Comparison of ENCODE assay signal across 16 cellular contexts in the genomic region with DNA sequence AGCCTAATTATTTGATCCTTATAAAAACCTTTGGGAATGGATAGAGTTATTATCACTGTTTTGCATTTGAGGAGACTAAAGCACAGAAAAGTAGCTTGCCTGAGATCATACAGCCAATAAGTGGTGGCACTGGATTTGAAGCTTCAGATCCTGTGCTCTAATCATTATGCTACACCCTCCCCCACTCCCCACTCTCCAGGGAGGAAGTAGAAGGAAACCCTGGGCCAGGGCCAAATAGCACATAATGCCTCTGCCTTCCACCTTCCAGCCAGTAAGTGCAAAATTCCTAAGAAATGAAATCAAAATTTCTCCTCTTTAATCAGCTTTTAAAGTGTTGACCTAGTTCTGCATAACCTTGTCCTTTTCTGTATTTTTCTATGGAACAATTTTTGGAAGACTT.
DNase-seq lines count a peak whose midpoint lies in the region; ATAC-seq and TF ChIP-seq lines count a peak whose summit lies in the region.
"Had no signal": no experiment of that assay in that cellular context is flagged by ENCODE, and none has a peak within 500 bp of the region (broad histone marks: within the 10 kb centered on the region; RNA-seq: fewer than 3 reads in every experiment).

No MANE protein-coding gene starts in this region.

- ATAC-seq in HG03439 (IDR thresholded peaks at IDR 0.05; ENCODE audit: unreplicated experiment), result no peak
- no peak for ATAC-seq in GM18511 (IDR thresholded peaks at IDR 0.05; ENCODE audit: unreplicated experiment)
- ATAC-seq: activated naive CD4-positive, alpha-beta T cell treated with anti-CD3 and anti-CD28 coated beads, Interleukin-2, amount 50 U/mL, for 72 hours had no signal

- H3K27me3 Mint-ChIP-seq in osteocyte (ENCODE audit: unreplicated experiment), result no peaks in the 10 kb centered on the region
- H3K27me3 Mint-ChIP-seq in neural progenitor cell (ENCODE audit: insufficient read depth, low read depth), result peaks cover 3% of the 10 kb centered on the region
- H3K27me3 Mint-ChIP-seq: naive B cell had no signal

- H3K27me3 ChIP-seq in neural progenitor cell, result no peaks in the 10 kb centered on the region
- H3K27me3 ChIP-seq: colonic mucosa, SJCRH30 had no signal

- H3K36me3 ChIP-seq in neural progenitor cell, result no peaks in the 10 kb centered on the region
- H3K36me3 ChIP-seq: colonic mucosa, SJCRH30, thoracic aorta had no signal

- peaks cover 11% of the 10 kb centered on the region for H3K4me1 ChIP-seq in neural progenitor cell
- H3K4me1 ChIP-seq: colonic mucosa, SJCRH30 had no signal

- no peaks in the 10 kb centered on the region for H3K79me2 ChIP-seq in neural progenitor cell (ENCODE audit: low read depth)

- H3K9ac ChIP-seq in neural progenitor cell, result no peak overlapping the region

- H2AFZ ChIP-seq in neural progenitor cell (replicated peaks), result no peak overlapping the region

- no peaks in the 10 kb centered on the region for H3K9me3 ChIP-seq in neural progenitor cell (ENCODE audit: low read depth)
- H3K9me3 ChIP-seq: colonic mucosa, SJCRH30, thoracic aorta had no signal

- H3K27ac ChIP-seq in neural progenitor cell, result no peak overlapping the region
- H3K27ac ChIP-seq: colonic mucosa, SJCRH30, thoracic aorta had no signal

- H3K9me3 Mint-ChIP-seq in osteocyte (ENCODE audit: unreplicated experiment), result no peaks in the 10 kb centered on the region
- peaks cover 2% of the 10 kb centered on the region for H3K9me3 Mint-ChIP-seq in neural progenitor cell
- H3K9me3 Mint-ChIP-seq: activated naive CD4-positive, alpha-beta T cell treated with anti-CD3 and anti-CD28 coated beads, Interleukin-2, amount 50 U/mL, for 72 hours; naive B cell had no signal

- TF ChIP-seq CTCF in fibroblast of mammary gland (conservative IDR thresholded peaks at IDR 0.05; ENCODE audit: control insufficient read depth, insufficient read depth, low read depth, low read length) (no peak), osteocyte (IDR thresholded peaks at IDR 0.05) (no peak), neural progenitor cell (IDR thresholded peaks at IDR 0.05) (no peak)

- H4K20me1 ChIP-seq in neural progenitor cell (ENCODE audit: low read depth), result peaks cover 30% of the 10 kb centered on the region

- no peak overlapping the region for H3K4me3 Mint-ChIP-seq in osteocyte (ENCODE audit: unreplicated experiment)
- no peak overlapping the region for H3K4me3 Mint-ChIP-seq in neural progenitor cell
- H3K4me3 Mint-ChIP-seq: naive B cell had no signal

- DNase-seq in DMS153 (lab: John Stamatoyannopoulos, UW), result peak; percentile 31
- DNase-seq in NCI-H2029 (lab: John Stamatoyannopoulos, UW), result peak; percentile 70
- peak; percentile 25 for DNase-seq in fibroblast of mammary gland (ENCODE audit: low read depth)
- DNase-seq in osteocyte (ENCODE audit: extremely low spot score, unreplicated experiment), result no peak
- DNase-seq in neural progenitor cell (ENCODE audit: low spot score), result no peak
- DNase-seq in ACHN, result no peak
- DNase-seq: activated CD8-positive, alpha-beta memory T cell treated with anti-CD3 and anti-CD28 coated beads, Interleukin-2, amount 50 U/mL, for 4 hours; colonic mucosa; MV-4-11; naive B cell; NCI-H748 treated with DMSO at 0.1 percent for 48 hours; SJCRH30 had no signal

- in situ Hi-C loops in ACHN (cut with HindIII; ENCODE audit: low pct_ligation_motif_present, low pct_unique_long_range_greater_than_20kb, low sequenced_read_pairs), result no loop called here

- H3K4me1 Mint-ChIP-seq in osteocyte (ENCODE audit: unreplicated experiment) (peaks cover 17% of the 10 kb centered on the region), neural progenitor cell (peaks cover 3% of the 10 kb centered on the region)

- H3F3A ChIP-seq in neural progenitor cell (ENCODE audit: low read depth), result peaks cover 7% of the 10 kb centered on the region

- H3K27ac Mint-ChIP-seq in osteocyte (ENCODE audit: unreplicated experiment), result peak overlapping the region; percentile 5
- no peak overlapping the region for H3K27ac Mint-ChIP-seq in neural progenitor cell
- H3K27ac Mint-ChIP-seq: activated naive CD4-positive, alpha-beta T cell treated with anti-CD3 and anti-CD28 coated beads, Interleukin-2, amount 50 U/mL, for 72 hours had no signal

- H3K36me3 Mint-ChIP-seq in osteocyte (ENCODE audit: unreplicated experiment), result peaks cover 19% of the 10 kb centered on the region
- peaks cover 12% of the 10 kb centered on the region for H3K36me3 Mint-ChIP-seq in neural progenitor cell

- H3K4me2 ChIP-seq in neural progenitor cell, result no peak overlapping the region

- no peak overlapping the region for H3K4me3 ChIP-seq in fibroblast of mammary gland (ENCODE audit: control insufficient read depth, low read depth, low read length)
- no peak overlapping the region for H3K4me3 ChIP-seq in neural progenitor cell
- H3K4me3 ChIP-seq: colonic mucosa, SJCRH30, thoracic aorta had no signal

Comparison
In these comparisons a context has a peak if more than half of its experiments do, and no peak if none do; other contexts are left out.
1. DNase-seq: peak in DMS153 (single experiment), NCI-H2029 (single experiment) and fibroblast of mammary gland (single experiment); none in osteocyte (single experiment), neural progenitor cell (single experiment) and ACHN (single experiment).